1 cellular context compared by ENCODE assay signal in genomic region chr1:198113302-198113701, GRCh38.
TF ChIP-seq lines count a peak whose summit lies in the region.

No MANE protein-coding gene starts in this region.

TF ChIP-seq in SK-N-SH, 30 proteins besides CTCF, POLR2A, EP300 and RAD21 (continued from another document):
- TF ChIP-seq USF1 (IDR thresholded peaks at IDR 0.05; ENCODE audit: borderline replicate concordance, low read depth) (no peak), GABPA (IDR thresholded peaks at IDR 0.05; ENCODE audit: low read depth) (no peak), JUND (IDR thresholded peaks at IDR 0.05) (peak; percentile 89), FOSL2 (IDR thresholded peaks at IDR 0.05; ENCODE audit: borderline replicate concordance, low read depth) (0 out of 2 replicates have a peak, but pooled peaks have one; percentile 57), FOXJ3 (CRISPR knock-in tag; IDR thresholded peaks at IDR 0.05) (no peak), SMC3 (IDR thresholded peaks at IDR 0.05; ENCODE audit: low read depth, low read length) (no peak), RFX5 (IDR thresholded peaks at IDR 0.05; ENCODE audit: low read length) (no peak), MAX (IDR thresholded peaks at IDR 0.05; ENCODE audit: low read depth) (no peak; the same call in 1 of the 2 replicates), RXRA (IDR thresholded peaks at IDR 0.05; ENCODE audit: borderline replicate concordance, low read depth) (peak; percentile 75; the same call in 1 of the 2 replicates), TAF1 (IDR thresholded peaks at IDR 0.05; ENCODE audit: borderline replicate concordance, low read depth, low read length) (no peak), POLR2AphosphoS5 (IDR thresholded peaks at IDR 0.05; ENCODE audit: low read depth, low read length) (peak; percentile 41; the same call in 1 of the 2 replicates), MXI1 (IDR thresholded peaks at IDR 0.05; ENCODE audit: low read depth, low read length) (no peak), TEAD4 (IDR thresholded peaks at IDR 0.05; ENCODE audit: borderline replicate concordance, insufficient read depth) (peak; percentile 93), ELF1 (IDR thresholded peaks at IDR 0.05) (no peak), NFIC (IDR thresholded peaks at IDR 0.05; ENCODE audit: borderline replicate concordance) (peak; percentile 95), RCOR1 (IDR thresholded peaks at IDR 0.05; ENCODE audit: low read length) (no peak), NRF1 (IDR thresholded peaks at IDR 0.05; ENCODE audit: low read depth, low read length) (no peak)
- TF ChIP-seq, protein P1, sequence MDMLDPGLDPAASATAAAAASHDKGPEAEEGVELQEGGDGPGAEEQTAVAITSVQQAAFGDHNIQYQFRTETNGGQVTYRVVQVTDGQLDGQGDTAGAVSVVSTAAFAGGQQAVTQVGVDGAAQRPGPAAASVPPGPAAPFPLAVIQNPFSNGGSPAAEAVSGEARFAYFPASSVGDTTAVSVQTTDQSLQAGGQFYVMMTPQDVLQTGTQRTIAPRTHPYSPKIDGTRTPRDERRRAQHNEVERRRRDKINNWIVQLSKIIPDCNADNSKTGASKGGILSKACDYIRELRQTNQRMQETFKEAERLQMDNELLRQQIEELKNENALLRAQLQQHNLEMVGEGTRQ (IDR thresholded peaks at IDR 0.05; ENCODE audit: borderline replicate concordance, low read depth, low read length): no peak
- TF ChIP-seq, protein P2, sequence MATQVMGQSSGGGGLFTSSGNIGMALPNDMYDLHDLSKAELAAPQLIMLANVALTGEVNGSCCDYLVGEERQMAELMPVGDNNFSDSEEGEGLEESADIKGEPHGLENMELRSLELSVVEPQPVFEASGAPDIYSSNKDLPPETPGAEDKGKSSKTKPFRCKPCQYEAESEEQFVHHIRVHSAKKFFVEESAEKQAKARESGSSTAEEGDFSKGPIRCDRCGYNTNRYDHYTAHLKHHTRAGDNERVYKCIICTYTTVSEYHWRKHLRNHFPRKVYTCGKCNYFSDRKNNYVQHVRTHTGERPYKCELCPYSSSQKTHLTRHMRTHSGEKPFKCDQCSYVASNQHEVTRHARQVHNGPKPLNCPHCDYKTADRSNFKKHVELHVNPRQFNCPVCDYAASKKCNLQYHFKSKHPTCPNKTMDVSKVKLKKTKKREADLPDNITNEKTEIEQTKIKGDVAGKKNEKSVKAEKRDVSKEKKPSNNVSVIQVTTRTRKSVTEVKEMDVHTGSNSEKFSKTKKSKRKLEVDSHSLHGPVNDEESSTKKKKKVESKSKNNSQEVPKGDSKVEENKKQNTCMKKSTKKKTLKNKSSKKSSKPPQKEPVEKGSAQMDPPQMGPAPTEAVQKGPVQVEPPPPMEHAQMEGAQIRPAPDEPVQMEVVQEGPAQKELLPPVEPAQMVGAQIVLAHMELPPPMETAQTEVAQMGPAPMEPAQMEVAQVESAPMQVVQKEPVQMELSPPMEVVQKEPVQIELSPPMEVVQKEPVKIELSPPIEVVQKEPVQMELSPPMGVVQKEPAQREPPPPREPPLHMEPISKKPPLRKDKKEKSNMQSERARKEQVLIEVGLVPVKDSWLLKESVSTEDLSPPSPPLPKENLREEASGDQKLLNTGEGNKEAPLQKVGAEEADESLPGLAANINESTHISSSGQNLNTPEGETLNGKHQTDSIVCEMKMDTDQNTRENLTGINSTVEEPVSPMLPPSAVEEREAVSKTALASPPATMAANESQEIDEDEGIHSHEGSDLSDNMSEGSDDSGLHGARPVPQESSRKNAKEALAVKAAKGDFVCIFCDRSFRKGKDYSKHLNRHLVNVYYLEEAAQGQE (IDR thresholded peaks at IDR 0.05; ENCODE audit: low read depth, low read length): no peak
